8 cellular contexts compared by ENCODE assay signal in the genomic region with DNA sequence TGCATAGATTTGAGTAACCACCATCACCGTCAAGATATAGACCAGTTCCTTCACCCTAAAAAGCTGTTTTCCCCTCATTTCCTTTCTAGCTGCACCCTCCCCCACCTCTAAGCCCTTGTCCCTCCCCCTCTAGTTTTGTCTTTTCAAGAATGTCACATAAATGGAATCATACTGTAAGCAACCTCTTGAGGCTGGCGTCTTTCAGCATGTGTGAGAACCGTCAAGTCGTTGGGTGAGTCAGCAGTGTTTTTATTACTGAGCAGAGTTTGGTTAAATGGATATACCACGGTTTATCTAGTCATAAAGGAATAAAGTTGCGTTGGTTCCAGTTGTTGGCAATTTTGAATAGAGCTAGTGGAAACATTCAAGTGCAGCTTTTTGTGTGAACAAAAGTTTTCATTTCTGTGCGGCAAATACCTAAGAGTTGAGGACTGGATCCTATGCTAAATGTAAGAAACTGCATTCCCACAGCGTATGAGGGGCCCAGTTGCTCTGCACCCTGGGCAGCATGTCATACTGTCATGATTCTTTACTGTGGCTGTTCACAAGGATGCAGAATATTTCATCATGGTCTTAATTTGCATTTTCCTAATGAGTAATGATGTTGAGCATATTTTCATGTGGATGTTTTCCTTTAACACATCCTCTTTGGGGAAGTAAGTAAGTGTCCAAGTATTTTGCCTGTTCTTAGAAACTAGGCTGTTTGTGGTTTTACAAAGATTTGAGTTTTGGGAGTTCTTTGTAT.
A peak's percentile ranks its signal among the peaks of the same experiment; 100 is the strongest.
DNase-seq lines count a peak whose midpoint lies in the region; ATAC-seq and TF ChIP-seq lines count a peak whose summit lies in the region.

No MANE protein-coding gene starts in this region.

- intact Hi-C loops in left ventricle myocardium inferior (cut with micrococcal nuclease) = no loop called here

- H3K36me3 ChIP-seq in left ventricle myocardium inferior = no peaks in the 10 kb centered on the region

- H3K27ac ChIP-seq in left ventricle myocardium inferior (replicated peaks) = no peak overlapping the region

- H3K4me3 Mint-ChIP-seq in central memory CD8-positive, alpha-beta T cell = no peak overlapping the region

- peak; percentile 76 for DNase-seq in A172 (ENCODE audit: low spot score)
- DNase-seq in M059J (ENCODE audit: low read depth) = peak; percentile 92
- no peak for DNase-seq in central memory CD8-positive, alpha-beta T cell (ENCODE audit: low spot score in 2 of 2)
- no peak for DNase-seq in left ventricle myocardium inferior
- no peak for DNase-seq in SKM-1 treated with dmso at 0.1 percent for 144 hours (lab: John Stamatoyannopoulos, UW; ENCODE audit: unreplicated experiment)
- DNase-seq in nucleus accumbens (lab: John Stamatoyannopoulos, UW) = no peak
- no peak for DNase-seq in iPS-NIHi11 (ENCODE audit: low spot score)

- no peak overlapping the region for H3K27ac Mint-ChIP-seq in central memory CD8-positive, alpha-beta T cell (ENCODE audit: low read depth)

- H3K36me3 Mint-ChIP-seq in central memory CD8-positive, alpha-beta T cell (ENCODE audit: insufficient read depth) = no peaks in the 10 kb centered on the region

- peaks cover 28% of the 10 kb centered on the region for H3K4me1 Mint-ChIP-seq in central memory CD8-positive, alpha-beta T cell

- no peak for TF ChIP-seq CTCF in left ventricle myocardium inferior (IDR thresholded peaks at IDR 0.05; ENCODE audit: borderline replicate concordance)

- ATAC-seq in GM19351 (IDR thresholded peaks at IDR 0.05; ENCODE audit: unreplicated experiment) = peak; percentile 37
- peak; percentile 56 for ATAC-seq in central memory CD8-positive, alpha-beta T cell (replicated peaks; ENCODE audit: extremely low read depth, poor library complexity, severe bottlenecking)

- peaks cover 3% of the 10 kb centered on the region for H3K4me1 ChIP-seq in left ventricle myocardium inferior

- no peaks in the 10 kb centered on the region for H3K27me3 ChIP-seq in left ventricle myocardium inferior (ENCODE audit: low read depth)

- no peaks in the 10 kb centered on the region for H3K9me3 Mint-ChIP-seq in central memory CD8-positive, alpha-beta T cell

- H3K27me3 Mint-ChIP-seq in central memory CD8-positive, alpha-beta T cell = no peaks in the 10 kb centered on the region

- H3K9me3 ChIP-seq in left ventricle myocardium inferior (replicated peaks) = no peaks in the 10 kb centered on the region

- H3K4me3 ChIP-seq in left ventricle myocardium inferior = no peak overlapping the region

Comparison
In these comparisons a context has a peak if more than half of its experiments do, and no peak if none do; other contexts are left out.
1. DNase-seq: peak in A172 (single experiment) and M059J (single experiment); none in central memory CD8-positive, alpha-beta T cell (0 of 2), left ventricle myocardium inferior (single experiment), SKM-1 treated with dmso at 0.1 percent for 144 hours (single experiment), nucleus accumbens (0 of 56) and iPS-NIHi11 (single experiment).